In the genomic region with DNA sequence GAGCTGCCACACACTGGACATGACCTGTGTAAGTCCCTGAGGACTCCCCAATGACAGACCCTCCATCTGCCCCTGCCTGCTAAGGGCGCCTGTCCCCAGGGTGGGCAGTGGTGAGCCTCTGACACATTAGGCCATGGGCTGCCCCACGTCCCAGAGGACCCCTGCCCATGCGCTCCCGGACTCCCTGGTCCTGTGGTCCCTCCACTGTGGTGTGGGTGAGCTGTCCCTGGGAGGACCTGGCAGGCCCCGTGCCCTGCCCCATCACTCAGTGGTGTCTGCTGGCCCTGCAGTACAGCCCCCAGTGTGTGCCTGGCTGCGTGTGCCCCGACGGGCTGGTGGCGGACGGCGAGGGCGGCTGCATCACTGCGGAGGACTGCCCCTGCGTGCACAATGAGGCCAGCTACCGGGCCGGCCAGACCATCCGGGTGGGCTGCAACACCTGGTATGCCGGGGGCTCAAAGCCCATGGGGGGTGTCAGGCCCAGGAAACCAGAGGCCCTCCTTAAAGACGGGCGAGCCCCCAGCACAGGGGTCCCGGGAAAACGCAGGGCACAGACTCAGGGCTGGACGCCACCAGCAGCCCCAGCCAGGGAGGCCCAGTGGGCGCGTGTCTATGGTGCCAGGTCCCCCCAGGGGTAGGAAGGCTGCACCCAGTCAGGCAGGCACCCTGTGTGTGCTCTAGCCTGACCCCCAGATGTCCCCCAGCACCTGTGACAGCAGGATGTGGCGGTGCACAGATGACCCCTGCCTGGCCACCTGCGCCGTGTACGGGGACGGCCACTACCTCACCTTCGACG, we compare ENCODE assay signal across 33 cellular contexts. TPM values are rescaled to one million over a fixed set of nuclear protein-coding genes. Genes with fewer than 3 reads are reported as not detected.
"Had no signal": no experiment of that assay in that cellular context is flagged by ENCODE, and none has a peak within 500 bp of the region (broad histone marks: within the 10 kb centered on the region; RNA-seq: fewer than 3 reads in every experiment).

No MANE protein-coding gene starts in this region.

- H3K27me3 Mint-ChIP-seq: effector memory CD8-positive, alpha-beta T cell; type B pancreatic cell had no signal

- H3K27ac Mint-ChIP-seq: effector memory CD8-positive, alpha-beta T cell; nephron; type B pancreatic cell had no signal

- H3K9me3 ChIP-seq: esophagus squamous epithelium, testis, tibial artery had no signal

- H3K9ac ChIP-seq: neural progenitor cell had no signal

- H3K27me3 ChIP-seq: hepatocyte, neural progenitor cell, testis had no signal

- DNase-seq: cerebellar nuclear complex; cortex of kidney; effector memory CD8-positive, alpha-beta T cell; erythroblast; esophagus squamous epithelium; foreskin melanocyte; left colon; mesendoderm; midbrain; naive thymus-derived CD4-positive, alpha-beta T cell; retina; stimulated activated CD4-positive, alpha-beta T cell treated with anti-CD3 and anti-CD28 coated beads, Interleukin-12 subunit alpha, Interleukin-12 subunit beta, amount 100 ng/mL, for 4 hours; stimulated activated CD4-positive, alpha-beta T cell treated with anti-CD3 and anti-CD28 coated beads, Interleukin-1b, Interleukin-23, amount 100 ng/mL, for 48 hours; stimulated activated CD4-positive, alpha-beta T cell treated with anti-CD3 and anti-CD28 coated beads, Interleukin-4, amount 100 ng/mL, for 1 hour; stimulated activated CD8-positive, alpha-beta memory T cell treated with anti-CD3 and anti-CD28 coated beads, Interleukin-4, amount 100 ng/mL, for 48 hours; stimulated activated naive CD4-positive, alpha-beta T cell; substantia nigra; testis; tibial artery had no signal

- H2AFZ ChIP-seq: hepatocyte, neural progenitor cell had no signal

- H3K4me1 ChIP-seq: esophagus squamous epithelium, neural progenitor cell, testis, tibial artery had no signal

- H3K79me2 ChIP-seq: hepatocyte had no signal

- FAIRE-seq: endometrium had no signal

- H3K4me2 ChIP-seq: hepatocyte, neural progenitor cell, smooth muscle cell had no signal

- H3K4me3 Mint-ChIP-seq: effector memory CD8-positive, alpha-beta T cell; naive thymus-derived CD4-positive, alpha-beta T cell; nephron; type B pancreatic cell had no signal

- H3K9me3 Mint-ChIP-seq: type B pancreatic cell had no signal

- ATAC-seq: effector memory CD8-positive, alpha-beta T cell; left colon; sciatic nerve had no signal

- H3K27ac ChIP-seq: esophagus squamous epithelium, hepatocyte, neural progenitor cell, testis, tibial artery had no signal

- H3K36me3 Mint-ChIP-seq: neural progenitor cell, type B pancreatic cell had no signal

- H3K4me3 ChIP-seq: esophagus squamous epithelium, hepatocyte, neural progenitor cell, smooth muscle cell, testis, tibial artery had no signal

- H3K4me1 Mint-ChIP-seq: nephron, neural progenitor cell had no signal

- H3K36me3 ChIP-seq: esophagus squamous epithelium, neural progenitor cell, tibial artery had no signal

RNA-seq across cellular contexts. Expression of a gene that starts 18.7 kb away (rescaled TPM):
- total RNA-seq: dermis microvascular lymphatic vessel endothelial cell; kidney epithelial cell; liver; lung microvascular endothelial cell; naive thymus-derived CD4-positive, alpha-beta T cell; osteocyte; pulmonary artery endothelial cell; smooth muscle cell; urinary bladder had no signal
- polyA plus RNA-seq: liver; naive thymus-derived CD4-positive, alpha-beta T cell; smooth muscle cell; urinary bladder had no signal

RNA-seq across cellular contexts. Expression of a gene that starts 46.4 kb away (rescaled TPM):
- total RNA-seq: dermis microvascular lymphatic vessel endothelial cell; kidney epithelial cell; lung microvascular endothelial cell; naive thymus-derived CD4-positive, alpha-beta T cell; osteocyte; pulmonary artery endothelial cell; smooth muscle cell; urinary bladder had no signal
- polyA plus RNA-seq: naive thymus-derived CD4-positive, alpha-beta T cell; smooth muscle cell; urinary bladder had no signal
